ENCODE assay signal across 18 cellular contexts in genomic region chr3:198106265-198106664, GRCh38.
DNase-seq lines count a peak whose midpoint lies in the region; ATAC-seq and TF ChIP-seq lines count a peak whose summit lies in the region.
"Had no signal": no experiment of that assay in that cellular context is flagged by ENCODE, and none has a peak within 500 bp of the region (broad histone marks: within the 10 kb centered on the region; RNA-seq: fewer than 3 reads in every experiment).

No MANE protein-coding gene starts in this region.

- H3K27me3 Mint-ChIP-seq in CD4-positive, alpha-beta T cell: peaks cover 15% of the 10 kb centered on the region
- H3K27me3 Mint-ChIP-seq in T-helper 17 cell: peaks cover 12% of the 10 kb centered on the region
- H3K27me3 Mint-ChIP-seq in dendritic cell treated with granulocyte-macrophage colony-stimulating factor and Interleukin-4, amounts not matched to agents 40 ng/mL and 50 ng/mL, for 4 days: peaks cover 38% of the 10 kb centered on the region
- H3K27me3 Mint-ChIP-seq in activated CD8-positive, alpha-beta T cell treated with anti-CD3 and anti-CD28 coated beads, Interleukin-2, amount 10 ng/mL, durations not matched to agents 7 days and 5 days (ENCODE audit: low read depth): peaks cover 9% of the 10 kb centered on the region

- peaks cover under 1% of the 10 kb centered on the region for H3K36me3 ChIP-seq in A673 (ENCODE audit: insufficient read depth, low read length, poor library complexity, severe bottlenecking)
- H3K36me3 ChIP-seq: cardiac muscle cell, upper lobe of left lung had no signal

- ATAC-seq in CD4-positive, alpha-beta T cell (ENCODE audit: poor library complexity): no peak
- no peak for ATAC-seq in T-helper 17 cell
- no peak for ATAC-seq in activated CD8-positive, alpha-beta T cell treated with anti-CD3 and anti-CD28 coated beads, Interleukin-2, amount 10 ng/mL, durations not matched to agents 7 days and 5 days
- ATAC-seq in HG02642 (IDR thresholded peaks at IDR 0.05; ENCODE audit: poor library complexity, unreplicated experiment): no peak
- ATAC-seq: stimulated activated naive CD8-positive, alpha-beta T cell treated with anti-CD3 and anti-CD28 coated beads, Interleukin-15, Interleukin-2, amounts not matched to agents 100 U/mL and 50 U/mL, for 24 hours; WTC11 had no signal

- H3K4me3 Mint-ChIP-seq in CD4-positive, alpha-beta T cell: no peak overlapping the region
- H3K4me3 Mint-ChIP-seq in T-helper 17 cell: peak overlapping the region; percentile 47
- H3K4me3 Mint-ChIP-seq in dendritic cell treated with granulocyte-macrophage colony-stimulating factor and Interleukin-4, amounts not matched to agents 40 ng/mL and 50 ng/mL, for 4 days: peak overlapping the region; percentile 27
- H3K4me3 Mint-ChIP-seq in activated CD8-positive, alpha-beta T cell treated with anti-CD3 and anti-CD28 coated beads, Interleukin-2, amount 10 ng/mL, durations not matched to agents 7 days and 5 days: no peak overlapping the region
- H3K4me3 Mint-ChIP-seq: WTC11 had no signal

- H3K36me3 Mint-ChIP-seq in CD4-positive, alpha-beta T cell (ENCODE audit: low read depth): peaks cover 10% of the 10 kb centered on the region
- peaks cover 3% of the 10 kb centered on the region for H3K36me3 Mint-ChIP-seq in T-helper 17 cell (ENCODE audit: low read depth)
- no peaks in the 10 kb centered on the region for H3K36me3 Mint-ChIP-seq in dendritic cell treated with granulocyte-macrophage colony-stimulating factor and Interleukin-4, amounts not matched to agents 40 ng/mL and 50 ng/mL, for 4 days (ENCODE audit: low read depth)
- H3K36me3 Mint-ChIP-seq in activated CD8-positive, alpha-beta T cell treated with anti-CD3 and anti-CD28 coated beads, Interleukin-2, amount 10 ng/mL, durations not matched to agents 7 days and 5 days (ENCODE audit: low read depth): peaks cover 13% of the 10 kb centered on the region
- H3K36me3 Mint-ChIP-seq: WTC11 had no signal

- no peak overlapping the region for H3K4me3 ChIP-seq in A673 (ENCODE audit: low read depth, low read length, poor library complexity, severe bottlenecking)
- H3K4me3 ChIP-seq: cardiac muscle cell, upper lobe of left lung had no signal

- H3K27ac Mint-ChIP-seq in CD4-positive, alpha-beta T cell: peak overlapping the region; percentile 62
- H3K27ac Mint-ChIP-seq in T-helper 17 cell: peak overlapping the region; percentile 81
- H3K27ac Mint-ChIP-seq in dendritic cell treated with granulocyte-macrophage colony-stimulating factor and Interleukin-4, amounts not matched to agents 40 ng/mL and 50 ng/mL, for 4 days: no peak overlapping the region
- no peak overlapping the region for H3K27ac Mint-ChIP-seq in activated CD8-positive, alpha-beta T cell treated with anti-CD3 and anti-CD28 coated beads, Interleukin-2, amount 10 ng/mL, durations not matched to agents 7 days and 5 days
- H3K27ac Mint-ChIP-seq: WTC11 had no signal

- H3K4me1 Mint-ChIP-seq in CD4-positive, alpha-beta T cell (ENCODE audit: low read depth): peaks cover 9% of the 10 kb centered on the region
- no peaks in the 10 kb centered on the region for H3K4me1 Mint-ChIP-seq in T-helper 17 cell
- peaks cover 11% of the 10 kb centered on the region for H3K4me1 Mint-ChIP-seq in dendritic cell treated with granulocyte-macrophage colony-stimulating factor and Interleukin-4, amounts not matched to agents 40 ng/mL and 50 ng/mL, for 4 days (ENCODE audit: low read depth)
- H3K4me1 Mint-ChIP-seq in activated CD8-positive, alpha-beta T cell treated with anti-CD3 and anti-CD28 coated beads, Interleukin-2, amount 10 ng/mL, durations not matched to agents 7 days and 5 days (ENCODE audit: low read depth): peaks cover 7% of the 10 kb centered on the region

- H3K27ac ChIP-seq in A673 (ENCODE audit: low read depth, low read length, poor library complexity, severe bottlenecking): peak overlapping the region; percentile 99
- H3K27ac ChIP-seq in CD4-positive, alpha-beta T cell (ENCODE audit: low read depth, low read length): no peak overlapping the region
- H3K27ac ChIP-seq: cardiac muscle cell, upper lobe of left lung had no signal

- H3K9me3 ChIP-seq in A673 (ENCODE audit: low read depth, low read length, poor library complexity, severe bottlenecking): no peaks in the 10 kb centered on the region
- H3K9me3 ChIP-seq in CD4-positive, alpha-beta T cell (ENCODE audit: control insufficient read depth, low read length): peaks cover 14% of the 10 kb centered on the region
- no peaks in the 10 kb centered on the region for H3K9me3 ChIP-seq in T-helper 17 cell (ENCODE audit: control insufficient read depth, low read length, poor library complexity, severe bottlenecking)
- H3K9me3 ChIP-seq: upper lobe of left lung had no signal

- peaks cover 35% of the 10 kb centered on the region for H3K4me1 ChIP-seq in A673 (ENCODE audit: insufficient read depth, low read length, poor library complexity, severe bottlenecking)
- H3K4me1 ChIP-seq: upper lobe of left lung had no signal

- no TSS peak for BruUV-seq in A673 (replicated peaks; lab: Mats Ljungman, UMichigan)

- CTCF ChIA-PET in A673 (lab: Charles Lee): no interaction called here
- CTCF ChIA-PET in CD4-positive, alpha-beta T cell (lab: Charles Lee): no interaction called here
- CTCF ChIA-PET in activated CD8-positive, alpha-beta T cell treated with anti-CD3 and anti-CD28 coated beads, Interleukin-2, amount 10 ng/mL, durations not matched to agents 7 days and 5 days (lab: Charles Lee): no interaction called here

- intact Hi-C loops in A673 (cut with micrococcal nuclease; ENCODE audit: unreplicated experiment): no loop called here
- intact Hi-C loops in CD4-positive, alpha-beta T cell (cut with DNase I, micrococcal nuclease): no loop called here
- intact Hi-C loops in dendritic cell treated with granulocyte-macrophage colony-stimulating factor and Interleukin-4, amounts not matched to agents 40 ng/mL and 50 ng/mL, for 4 days (cut with micrococcal nuclease): no loop called here

- H3K9me3 Mint-ChIP-seq in CD4-positive, alpha-beta T cell: peaks cover 6% of the 10 kb centered on the region
- H3K9me3 Mint-ChIP-seq in dendritic cell treated with granulocyte-macrophage colony-stimulating factor and Interleukin-4, amounts not matched to agents 40 ng/mL and 50 ng/mL, for 4 days: no peaks in the 10 kb centered on the region
- peaks cover 20% of the 10 kb centered on the region for H3K9me3 Mint-ChIP-seq in activated CD8-positive, alpha-beta T cell treated with anti-CD3 and anti-CD28 coated beads, Interleukin-2, amount 10 ng/mL, durations not matched to agents 7 days and 5 days (ENCODE audit: insufficient read depth)

- POLR2A ChIA-PET in A673 (lab: Charles Lee; ENCODE audit: low non-redundant PET): no interaction called here
- POLR2A ChIA-PET in CD4-positive, alpha-beta T cell (lab: Charles Lee): no interaction called here
- POLR2A ChIA-PET in activated CD8-positive, alpha-beta T cell treated with anti-CD3 and anti-CD28 coated beads, Interleukin-2, amount 10 ng/mL, durations not matched to agents 7 days and 5 days (lab: Charles Lee): no interaction called here

- DNase-seq in A673 (ENCODE audit: low spot score): no peak
- no peak for DNase-seq in CD4-positive, alpha-beta T cell
- DNase-seq in T-helper 17 cell: no peak
- DNase-seq in RKO (ENCODE audit: low spot score): no peak
- no peak for DNase-seq in globus pallidus (ENCODE audit: low spot score)
- no peak for DNase-seq in activated CD8-positive, alpha-beta T cell treated with anti-CD3 and anti-CD28 coated beads, Interleukin-2, amount 10 ng/mL, durations not matched to agents 7 days and 5 days
- DNase-seq: AML-193; Kasumi-1; NCI-H1417 treated with DMSO at 0.1 percent for 48 hours; NCI-H526; posterior cingulate gyrus; SHP77; stimulated activated naive CD8-positive, alpha-beta T cell treated with anti-CD3 and anti-CD28 coated beads, Interleukin-15, Interleukin-2, amounts not matched to agents 100 U/mL and 50 U/mL, for 24 hours; upper lobe of left lung had no signal

- H3K27me3 ChIP-seq in A673 (replicated peaks; ENCODE audit: insufficient read depth, low read depth, low read length, poor library complexity): no peaks in the 10 kb centered on the region
- peaks cover 14% of the 10 kb centered on the region for H3K27me3 ChIP-seq in CD4-positive, alpha-beta T cell (ENCODE audit: control insufficient read depth, insufficient read depth, low read length)

- no peak for TF ChIP-seq CTCF in A673 (conservative IDR thresholded peaks at IDR 0.05; ENCODE audit: low read depth, low read length)
- no peak for TF ChIP-seq CTCF in CD4-positive, alpha-beta T cell (IDR thresholded peaks at IDR 0.05)

Comparison
In these comparisons a context has a peak if more than half of its experiments do, and no peak if none do; other contexts are left out.
1. H3K27ac Mint-ChIP-seq: peak in CD4-positive, alpha-beta T cell (single experiment) and T-helper 17 cell (single experiment); none in dendritic cell treated with granulocyte-macrophage colony-stimulating factor and Interleukin-4, amounts not matched to agents 40 ng/mL and 50 ng/mL, for 4 days (single experiment) and activated CD8-positive, alpha-beta T cell treated with anti-CD3 and anti-CD28 coated beads, Interleukin-2, amount 10 ng/mL, durations not matched to agents 7 days and 5 days (single experiment).
2. H3K4me3 Mint-ChIP-seq: peak in T-helper 17 cell (single experiment) and dendritic cell treated with granulocyte-macrophage colony-stimulating factor and Interleukin-4, amounts not matched to agents 40 ng/mL and 50 ng/mL, for 4 days (single experiment); none in CD4-positive, alpha-beta T cell (single experiment) and activated CD8-positive, alpha-beta T cell treated with anti-CD3 and anti-CD28 coated beads, Interleukin-2, amount 10 ng/mL, durations not matched to agents 7 days and 5 days (single experiment).